ENCODE assay signal across 32 cellular contexts in the genomic region with DNA sequence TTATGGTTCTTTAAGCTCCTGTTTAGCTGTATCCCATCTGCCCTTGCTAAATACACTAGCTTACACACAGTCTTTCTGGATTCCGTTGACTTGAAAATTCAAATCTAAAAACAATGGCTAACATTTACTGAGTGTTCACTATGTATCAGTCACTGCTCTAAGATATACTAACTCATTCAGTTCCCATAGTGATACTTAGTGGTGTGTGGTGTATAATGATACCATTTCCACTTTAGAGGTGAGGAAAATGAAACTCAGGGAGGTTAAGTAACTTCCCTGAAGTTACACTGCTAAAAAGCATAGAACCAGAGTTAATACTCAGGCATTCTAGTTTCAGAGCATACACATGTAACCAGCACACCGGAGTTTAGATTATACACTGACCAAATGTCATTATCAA.
"Had no signal": no experiment of that assay in that cellular context is flagged by ENCODE, and none has a peak within 500 bp of the region (broad histone marks: within the 10 kb centered on the region; RNA-seq: fewer than 3 reads in every experiment).

No MANE protein-coding gene starts in this region.

- H3K27me3 ChIP-seq: brain microvascular endothelial cell, esophagus muscularis mucosa, foreskin keratinocyte, gastrocnemius medialis, heart left ventricle had no signal

- H3K4me1 ChIP-seq: esophagus muscularis mucosa, gastrocnemius medialis, heart left ventricle had no signal

- H3K4me3 ChIP-seq: esophagus muscularis mucosa, gastrocnemius medialis, heart left ventricle had no signal

- FAIRE-seq: astrocyte, colon, TTC549 had no signal

- H3K36me3 ChIP-seq: brain microvascular endothelial cell, esophagus muscularis mucosa, gastrocnemius medialis, heart left ventricle, WERI-Rb-1 had no signal

- H3K27ac ChIP-seq: brain microvascular endothelial cell, esophagus muscularis mucosa, foreskin keratinocyte, gastrocnemius medialis, heart left ventricle, WERI-Rb-1 had no signal

- H3K9me3 ChIP-seq: esophagus muscularis mucosa, gastrocnemius medialis, heart left ventricle had no signal

- ATAC-seq: activated CD4-positive, alpha-beta T cell treated with anti-CD3 and anti-CD28 coated beads for 36 hours; activated CD4-positive, CD25-positive, alpha-beta regulatory T cell treated with anti-CD3 and anti-CD28 coated beads, Interleukin-2, amount 50 U/mL, for 24 hours; activated CD8-positive, alpha-beta memory T cell treated with anti-CD3 and anti-CD28 coated beads, Interleukin-2, amount 10 ng/mL, durations not matched to agents 7 days and 5 days; activated CD8-positive, alpha-beta T cell treated with anti-CD3 and anti-CD28 coated beads, Interleukin-2, amount 10 ng/mL, durations not matched to agents 7 days and 5 days; activated naive CD4-positive, alpha-beta T cell treated with anti-CD3 and anti-CD28 coated beads, Interleukin-2, amount 50 U/mL, for 72 hours; effector memory CD8-positive, alpha-beta T cell; foreskin keratinocyte; gastrocnemius medialis; heart left ventricle had no signal

- DNase-seq: activated B cell treated with CpG ODN at 0.5 μM for 24 hours; activated CD4-positive, alpha-beta memory T cell treated with anti-CD3 and anti-CD28 coated beads for 36 hours; activated CD4-positive, alpha-beta T cell treated with anti-CD3 and anti-CD28 coated beads for 36 hours; activated CD4-positive, alpha-beta T cell treated with anti-CD3 and anti-CD28 coated beads, Interleukin-2, amount 10 ng/mL, durations not matched to agents 24 days and 14 days; activated CD8-positive, alpha-beta memory T cell treated with anti-CD3 and anti-CD28 coated beads, Interleukin-2, amount 10 ng/mL, durations not matched to agents 7 days and 5 days; activated CD8-positive, alpha-beta memory T cell treated with anti-CD3 and anti-CD28 coated beads, Interleukin-2, amount 50 U/mL, for 4 hours; activated CD8-positive, alpha-beta T cell treated with anti-CD3 and anti-CD28 coated beads, Interleukin-2, amount 10 ng/mL, durations not matched to agents 7 days and 5 days; activated effector memory CD4-positive, alpha-beta T cell treated with anti-CD3 and anti-CD28 coated beads, Interleukin-2, amount 50 U/mL, for 16 hours; activated naive CD4-positive, alpha-beta T cell treated with anti-CD3 and anti-CD28 coated beads, Interleukin-2, amount 10 ng/mL, durations not matched to agents 7 days and 5 days; activated naive CD8-positive, alpha-beta T cell treated with anti-CD3 and anti-CD28 coated beads, Interleukin-2, amount 10 ng/mL, durations not matched to agents 7 days and 5 days; activated T-cell treated with anti-CD3 and anti-CD28 coated beads, Interleukin-2, amount 50 U/mL, for 1 hour; activated T-cell treated with anti-CD3 and anti-CD28 coated beads, Interleukin-2, amount 50 U/mL, for 48 hours; brain microvascular endothelial cell; caudate nucleus; cortex of kidney; dermis blood vessel endothelial cell; effector CD4-positive, alpha-beta T cell; effector memory CD8-positive, alpha-beta T cell; erythroblast; foreskin keratinocyte; gastrocnemius medialis; glutamatergic neuron; heart left ventricle; hypothalamus; T-helper 2 cell; WERI-Rb-1 had no signal
